8 cellular contexts compared by ENCODE assay signal in genomic region chr1:170073893-170074249, GRCh38. TPM values are rescaled to one million over a fixed set of nuclear protein-coding genes. Genes with fewer than 3 reads are reported as not detected.
DNase-seq lines count a peak whose midpoint lies in the region; ATAC-seq and TF ChIP-seq lines count a peak whose summit lies in the region.

No MANE protein-coding gene starts in this region.

- H2AFZ ChIP-seq in H9 (ENCODE audit: low read length): peak overlapping the region; percentile 79

- no peak for TF ChIP-seq EP300 in gastroesophageal sphincter (IDR thresholded peaks at IDR 0.05)

- no peaks in the 10 kb centered on the region for H3K27me3 ChIP-seq in H9 (ENCODE audit: insufficient read depth, low read length)
- H3K27me3 ChIP-seq in gastroesophageal sphincter: no peaks in the 10 kb centered on the region
- H3K27me3 ChIP-seq in skeletal muscle satellite cell (ENCODE audit: control insufficient read depth, insufficient read depth, low read length): no peaks in the 10 kb centered on the region

- WGBS in H9 (ENCODE audit: extremely low coverage, insufficient read length, low lambda C conversion rate): no CpG with 5 or more reads among the region's 8 CpGs
- 4 to 7% methylated on average over 8 of the region's 8 CpGs for WGBS in gastroesophageal sphincter (ENCODE audit: low coverage in 1 of 2), 2 donors

- no peaks in the 10 kb centered on the region for H3K27me3 Mint-ChIP-seq in H9 (ENCODE audit: low read depth)

- peaks cover 16 to 19% of the 10 kb centered on the region in 2 experiments for H3K4me1 Mint-ChIP-seq in H9

- H3K27ac ChIP-seq in H9 (ENCODE audit: insufficient read length, low read depth, low read length): no peak overlapping the region
- peak overlapping the region; percentile 62; the same call in 1 of the 2 replicates for H3K27ac ChIP-seq in VCaP
- peak overlapping the region; percentile 71 to 93 (median 87) for H3K27ac ChIP-seq in gastroesophageal sphincter

- H2BK12ac ChIP-seq in H9 (ENCODE audit: insufficient read length, low read depth, low read length): no peak overlapping the region

- DNase-seq in H9 (no peak), OCI-M2 (lab: John Stamatoyannopoulos, UW; ENCODE audit: unreplicated experiment) (no peak)

- no peak overlapping the region for H2BK120ac ChIP-seq in H9 (ENCODE audit: low read depth, low read length, poor library complexity, severe bottlenecking)

- H3K79me2 ChIP-seq in H9 (ENCODE audit: insufficient read depth, low read length): no peaks in the 10 kb centered on the region

- H3K36me3 Mint-ChIP-seq in H9 (ENCODE audit: insufficient read depth in 1 of 3, low read depth in 3 of 3): no peaks in the 10 kb centered on the region; a peak in 1 of 7 replicates

- H3K18ac ChIP-seq in H9 (ENCODE audit: insufficient read length, low read depth, low read length): no peak overlapping the region

- H3K9me3 ChIP-seq in H9 (ENCODE audit: control insufficient read depth, low read depth, low read length): no peaks in the 10 kb centered on the region
- H3K9me3 ChIP-seq in gastroesophageal sphincter: peaks cover 0 to 2% (median 0%) of the 10 kb centered on the region in 3 donors
- H3K9me3 ChIP-seq in skeletal muscle satellite cell (replicated peaks; ENCODE audit: low read length): no peaks in the 10 kb centered on the region

- H3K14ac ChIP-seq in H9 (ENCODE audit: insufficient read depth, low read length): no peak overlapping the region

- H4K20me1 ChIP-seq in H9 (ENCODE audit: control insufficient read depth, insufficient read depth, insufficient read length): no peaks in the 10 kb centered on the region

- no peak for ATAC-seq in gastroesophageal sphincter
- no peak for ATAC-seq in HG03025 (IDR thresholded peaks at IDR 0.05; ENCODE audit: low FRiP score, unreplicated experiment)
- ATAC-seq in HG02571 (IDR thresholded peaks at IDR 0.05; ENCODE audit: unreplicated experiment): no peak
- no peak for ATAC-seq in GM18868 (IDR thresholded peaks at IDR 0.05; ENCODE audit: unreplicated experiment)

- H2BK5ac ChIP-seq in H9 (ENCODE audit: insufficient read length, low read length): no peak overlapping the region

- TF ChIP-seq POLR2A in gastroesophageal sphincter (IDR thresholded peaks at IDR 0.05): no peak

- TF ChIP-seq CTCF in H9 (conservative IDR thresholded peaks at IDR 0.05): no peak
- TF ChIP-seq CTCF in VCaP (conservative IDR thresholded peaks at IDR 0.05): no peak
- TF ChIP-seq CTCF in gastroesophageal sphincter (IDR thresholded peaks at IDR 0.05): no peak

- no peak overlapping the region for H2AK5ac ChIP-seq in H9 (ENCODE audit: insufficient read length, low read length)

- H4K5ac ChIP-seq in H9 (ENCODE audit: insufficient read length, low read depth, low read length): no peak overlapping the region

- no peak overlapping the region for H3K4ac ChIP-seq in H9 (ENCODE audit: low read depth, low read length)

- H4K8ac ChIP-seq in H9 (replicated peaks; ENCODE audit: insufficient read length, low read depth, low read length): no peak overlapping the region

- peak overlapping the region; percentile 63 to 71 for H3K4me3 ChIP-seq in gastroesophageal sphincter
- H3K4me3 ChIP-seq in skeletal muscle satellite cell (ENCODE audit: low read length): peak overlapping the region; percentile 92

- H3K9ac ChIP-seq in H9 (ENCODE audit: extremely low read depth, insufficient read length, low read length) (peak overlapping the region; percentile 39), skeletal muscle satellite cell (ENCODE audit: low read depth, low read length) (peak overlapping the region; percentile 90)

- H3K23ac ChIP-seq in H9 (ENCODE audit: insufficient read length, low read depth, low read length): no peak overlapping the region

- no peaks in the 10 kb centered on the region for H3K36me3 ChIP-seq in gastroesophageal sphincter
- H3K36me3 ChIP-seq in skeletal muscle satellite cell (ENCODE audit: insufficient read depth, low read length): no peaks in the 10 kb centered on the region

- H3K27ac Mint-ChIP-seq in H9: peak overlapping the region in 2 of 3 experiments; percentile 12 to 57; a peak in 3 of 7 replicates

- H3K56ac ChIP-seq in H9 (ENCODE audit: insufficient read length, low read depth, low read length): no peak overlapping the region

- H2BK20ac ChIP-seq in H9 (ENCODE audit: low read depth, low read length, poor library complexity, severe bottlenecking): no peak overlapping the region

- H4K91ac ChIP-seq in H9 (ENCODE audit: insufficient read length, low read depth, low read length): no peak overlapping the region

- no peaks in the 10 kb centered on the region for H3K4me1 ChIP-seq in H9 (ENCODE audit: insufficient read depth, low read length)
- peaks cover 0 to 41% (median 0%) of the 10 kb centered on the region in 3 donors for H3K4me1 ChIP-seq in gastroesophageal sphincter
- H3K4me1 ChIP-seq in skeletal muscle satellite cell (ENCODE audit: control insufficient read depth, insufficient read depth, low read length): peaks cover 12% of the 10 kb centered on the region

- no peak overlapping the region for H2BK15ac ChIP-seq in H9 (ENCODE audit: low read depth, low read length)

- peaks cover 6% of the 10 kb centered on the region for H3K23me2 ChIP-seq in H9 (ENCODE audit: insufficient read length, low read depth, low read length, poor library complexity, severe bottlenecking)

- no peaks in the 10 kb centered on the region for H3K79me1 ChIP-seq in H9 (ENCODE audit: insufficient read depth, low read depth, low read length, poor library complexity, severe bottlenecking)

- H3T11ph ChIP-seq in H9 (ENCODE audit: low read length): no peak overlapping the region

- H3K4me3 Mint-ChIP-seq in H9: peak overlapping the region; percentile 79 to 88

- H3K9me3 Mint-ChIP-seq in H9: peaks cover 6 to 7% of the 10 kb centered on the region in 2 experiments; a peak in 3 of 5 replicates

- H3K4me2 ChIP-seq in H9 (ENCODE audit: insufficient read depth, insufficient read length, low read length): peak overlapping the region; percentile 92
- peak overlapping the region; percentile 86 for H3K4me2 ChIP-seq in skeletal muscle satellite cell (ENCODE audit: low read length)

RNA-seq across cellular contexts. Expression of gene KIFAP3, which starts 0.6 kb away (rescaled TPM):
- total RNA-seq in H9 (2021) (3.8 TPM in 2 replicates), gastroesophageal sphincter (10 to 100 TPM; 25.5 to 42.9 (median 36.6) TPM)
- 22.7 and 23.6 TPM in 2 replicates for total RNA-seq in skeletal muscle satellite cell (2012; rRNA removed)
